23 cellular contexts compared by ENCODE assay signal in the genomic region with DNA sequence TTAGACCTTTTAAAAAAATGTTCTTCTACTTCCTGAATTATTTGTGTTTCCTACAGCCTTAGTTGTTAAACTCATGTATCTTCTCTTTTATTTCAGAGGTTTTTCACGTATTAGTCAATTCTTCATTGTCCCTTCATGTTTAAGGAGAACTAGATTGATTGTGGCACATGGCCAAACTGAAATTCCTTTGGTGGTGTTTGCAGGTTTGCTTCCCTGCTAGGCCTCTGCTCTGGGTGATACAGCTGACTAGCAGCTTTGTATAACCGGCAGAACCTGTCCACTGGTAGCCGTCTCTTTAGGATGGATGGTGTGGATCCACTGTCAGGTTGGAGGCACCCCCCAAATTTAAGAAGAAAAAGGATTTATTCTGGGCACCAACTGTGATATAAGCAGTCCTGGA.
DNase-seq lines count a peak whose midpoint lies in the region; ATAC-seq, FAIRE-seq and TF ChIP-seq lines count a peak whose summit lies in the region.
"Had no signal": no experiment of that assay in that cellular context is flagged by ENCODE, and none has a peak within 500 bp of the region (broad histone marks: within the 10 kb centered on the region; RNA-seq: fewer than 3 reads in every experiment).

No MANE protein-coding gene starts in this region.

- H3K4me2 ChIP-seq in PC-3 (ENCODE audit: low read length), result peak overlapping the region; percentile 19; the same call in 1 of the 2 replicates
- H3K4me2 ChIP-seq: KMS-11 had no signal

- no peaks in the 10 kb centered on the region for H3K79me2 ChIP-seq in PC-3 (ENCODE audit: low read length)

- peaks cover 5% of the 10 kb centered on the region for H3K4me1 Mint-ChIP-seq in type B pancreatic cell (ENCODE audit: unreplicated experiment)
- H3K4me1 Mint-ChIP-seq in stimulated activated naive B cell treated with anti-CD40 and anti-IgM and Interleukin-4, amounts not matched to agents 10 μg/mL and 1 μg/mL and 100 μg/mL, for 72 hours, result peaks cover 4 to 6% of the 10 kb centered on the region in 2 donors

- H3K27me3 Mint-ChIP-seq in type B pancreatic cell, result no peaks in the 10 kb centered on the region
- H3K27me3 Mint-ChIP-seq in stimulated activated naive B cell treated with anti-CD40 and anti-IgM and Interleukin-4, amounts not matched to agents 10 μg/mL and 1 μg/mL and 100 μg/mL, for 72 hours, result no peaks in the 10 kb centered on the region
- H3K27me3 Mint-ChIP-seq: activated naive CD8-positive, alpha-beta T cell treated with anti-CD3 and anti-CD28 coated beads for 36 hours; activated T-helper 17 cell treated with anti-CD3 and anti-CD28 coated beads, Interleukin-2, amount 50 U/mL, for 72 hours had no signal

- H3K9ac ChIP-seq in PC-3 (ENCODE audit: low read length), result no peak overlapping the region
- H3K9ac ChIP-seq: KMS-11 had no signal

- no peaks in the 10 kb centered on the region for H4K20me1 ChIP-seq in PC-3 (ENCODE audit: low read length)

- in situ Hi-C loops in gastrocnemius medialis (cut with MboI; ENCODE audit: low sequenced_read_pairs in 4 of 4), result no loop called here

- TF ChIP-seq POLR2A in gastrocnemius medialis (IDR thresholded peaks at IDR 0.05) (no peak), Peyer's patch (IDR thresholded peaks at IDR 0.05) (no peak)

- H3K4me3 Mint-ChIP-seq in type B pancreatic cell, result peak overlapping the region; percentile 62
- H3K4me3 Mint-ChIP-seq in stimulated activated naive B cell treated with anti-CD40 and anti-IgM and Interleukin-4, amounts not matched to agents 10 μg/mL and 1 μg/mL and 100 μg/mL, for 72 hours, result no peak overlapping the region
- H3K4me3 Mint-ChIP-seq: activated naive CD8-positive, alpha-beta T cell treated with anti-CD3 and anti-CD28 coated beads for 36 hours; activated T-helper 17 cell treated with anti-CD3 and anti-CD28 coated beads, Interleukin-2, amount 50 U/mL, for 72 hours; CD8-positive, alpha-beta T cell had no signal

- H3F3A ChIP-seq in PC-3 (ENCODE audit: low read length, unreplicated experiment), result no peaks in the 10 kb centered on the region

- H3K36me3 ChIP-seq in PC-3 (ENCODE audit: low read depth, low read length), result no peaks in the 10 kb centered on the region
- no peaks in the 10 kb centered on the region for H3K36me3 ChIP-seq in bronchial epithelial cell (ENCODE audit: control insufficient read depth, insufficient read depth, low read length)
- H3K36me3 ChIP-seq in gastrocnemius medialis, result no peaks in the 10 kb centered on the region
- no peaks in the 10 kb centered on the region for H3K36me3 ChIP-seq in Peyer's patch
- H3K36me3 ChIP-seq: gastroesophageal sphincter had no signal

- intact Hi-C loops in PC-3 (cut with micrococcal nuclease) (no loop called here), left colon (cut with DNase I, micrococcal nuclease) (no loop called here), gastrocnemius medialis (cut with DNase I; ENCODE audit: low total_unique reads) (no loop called here)

- no peaks in the 10 kb centered on the region for H3K27me3 ChIP-seq in PC-3 (ENCODE audit: low read length)
- no peaks in the 10 kb centered on the region for H3K27me3 ChIP-seq in bronchial epithelial cell (ENCODE audit: control insufficient read depth, insufficient read depth, low read length)
- no peaks in the 10 kb centered on the region for H3K27me3 ChIP-seq in gastrocnemius medialis
- no peaks in the 10 kb centered on the region for H3K27me3 ChIP-seq in Peyer's patch
- H3K27me3 ChIP-seq: gastroesophageal sphincter had no signal

- H3K36me3 Mint-ChIP-seq in type B pancreatic cell, result peaks cover 58% of the 10 kb centered on the region
- H3K36me3 Mint-ChIP-seq in stimulated activated naive B cell treated with anti-CD40 and anti-IgM and Interleukin-4, amounts not matched to agents 10 μg/mL and 1 μg/mL and 100 μg/mL, for 72 hours, result peaks cover 36 to 55% of the 10 kb centered on the region in 2 donors

- H3K27ac ChIP-seq in PC-3 (ENCODE audit: low read length) (no peak overlapping the region), gastrocnemius medialis (no peak overlapping the region), Peyer's patch (no peak overlapping the region)
- H3K27ac ChIP-seq: gastroesophageal sphincter, HL-60, KMS-11 had no signal

- no peak for FAIRE-seq in bronchial epithelial cell (lab: Jason Lieb, UNC)
- FAIRE-seq: GM12878, small intestine, TTC549 had no signal

- H3K9me3 ChIP-seq in PC-3 (ENCODE audit: low read length) (no peaks in the 10 kb centered on the region), gastrocnemius medialis (no peaks in the 10 kb centered on the region), Peyer's patch (no peaks in the 10 kb centered on the region)
- H3K9me3 ChIP-seq: gastroesophageal sphincter had no signal

- peak; percentile 80 for DNase-seq in PC-3
- peak; percentile 72 for DNase-seq in bronchial epithelial cell (ENCODE audit: low read depth)
- no peak for DNase-seq in left colon
- DNase-seq in type B pancreatic cell (ENCODE audit: extremely low spot score, unreplicated experiment), result no peak
- no peak for DNase-seq in gastrocnemius medialis
- no peak for DNase-seq in stimulated activated naive B cell treated with anti-CD40 and anti-IgM and Interleukin-4, amounts not matched to agents 10 μg/mL and 1 μg/mL and 100 μg/mL, for 72 hours
- DNase-seq in Peyer's patch, result no peak
- DNase-seq: activated CD4-positive, alpha-beta T cell treated with anti-CD3 and anti-CD28 coated beads for 4 hours; activated naive CD8-positive, alpha-beta T cell treated with anti-CD3 and anti-CD28 coated beads for 36 hours; CD8-positive, alpha-beta T cell; erythroblast; left cardiac atrium; NCI-H2029; NCI-H446; small intestine; stimulated activated naive CD4-positive, alpha-beta T cell treated with Interleukin-2 at 50 U/mL for 16 hours; trophoblast cell had no signal

- BruUV-seq in PC-3 (replicated peaks; lab: Mats Ljungman, UMichigan), result no TSS peak

- peaks cover 10% of the 10 kb centered on the region for H3K9me3 Mint-ChIP-seq in type B pancreatic cell
- peaks cover 0 to 6% of the 10 kb centered on the region in 2 donors for H3K9me3 Mint-ChIP-seq in stimulated activated naive B cell treated with anti-CD40 and anti-IgM and Interleukin-4, amounts not matched to agents 10 μg/mL and 1 μg/mL and 100 μg/mL, for 72 hours
- H3K9me3 Mint-ChIP-seq: activated naive CD8-positive, alpha-beta T cell treated with anti-CD3 and anti-CD28 coated beads for 36 hours; activated T-helper 17 cell treated with anti-CD3 and anti-CD28 coated beads, Interleukin-2, amount 50 U/mL, for 72 hours had no signal

- CTCF ChIA-PET in PC-3 (lab: Charles Lee), result interaction anchor here (0.6 kb wide), 1 partner anchor 155 kb away, joined by 3 read pairs; no protein-coding TSS in a partner anchor

- H3K9me2 ChIP-seq in PC-3 (replicated peaks; ENCODE audit: low read length), result no peaks in the 10 kb centered on the region

- POLR2A ChIA-PET in PC-3 (lab: Charles Lee; ENCODE audit: unreplicated experiment), result interaction anchor here (0.6 kb wide), 1 partner anchor 208 kb away, joined by 3 read pairs; no protein-coding TSS in a partner anchor

- ATAC-seq in PC-3, result peak; percentile 35; the same call in 1 of the 2 replicates
- peak; percentile 52 for ATAC-seq in left colon
- ATAC-seq in gastrocnemius medialis, result no peak
- ATAC-seq in stimulated activated naive B cell treated with anti-CD40 and anti-IgM and Interleukin-4, amounts not matched to agents 10 μg/mL and 1 μg/mL and 100 μg/mL, for 72 hours (replicated peaks), result no peak
- ATAC-seq: activated T-helper 17 cell treated with anti-CD3 and anti-CD28 coated beads, Interleukin-2, amount 50 U/mL, for 72 hours; CD8-positive, alpha-beta T cell; gastroesophageal sphincter; GM12878; left cardiac atrium had no signal

- no peak overlapping the region for H2AFZ ChIP-seq in PC-3 (ENCODE audit: low read length)

- H3K27ac Mint-ChIP-seq in type B pancreatic cell, result peak overlapping the region; percentile 81
- H3K27ac Mint-ChIP-seq in stimulated activated naive B cell treated with anti-CD40 and anti-IgM and Interleukin-4, amounts not matched to agents 10 μg/mL and 1 μg/mL and 100 μg/mL, for 72 hours, result no peak overlapping the region
- H3K27ac Mint-ChIP-seq: activated naive CD8-positive, alpha-beta T cell treated with anti-CD3 and anti-CD28 coated beads for 36 hours; activated T-helper 17 cell treated with anti-CD3 and anti-CD28 coated beads, Interleukin-2, amount 50 U/mL, for 72 hours; CD8-positive, alpha-beta T cell had no signal

- no peak for TF ChIP-seq CTCF in PC-3 (conservative IDR thresholded peaks at IDR 0.05; ENCODE audit: low read depth, low read length)
- TF ChIP-seq CTCF in bronchial epithelial cell (IDR thresholded peaks at IDR 0.05; ENCODE audit: insufficient read depth, low read length, severe bottlenecking), result no peak
- no peak for TF ChIP-seq CTCF in type B pancreatic cell (conservative IDR thresholded peaks at IDR 0.05)
- no peak for TF ChIP-seq CTCF in gastrocnemius medialis (IDR thresholded peaks at IDR 0.05 in 4 of 5, conservative IDR thresholded peaks at IDR 0.05 in 1 of 5)
- no peak for TF ChIP-seq CTCF in Peyer's patch (IDR thresholded peaks at IDR 0.05)

- H3K4me1 ChIP-seq in PC-3 (ENCODE audit: insufficient read depth, low read length), result peaks cover 9% of the 10 kb centered on the region
- H3K4me1 ChIP-seq in gastrocnemius medialis, result no peaks in the 10 kb centered on the region
- H3K4me1 ChIP-seq in Peyer's patch, result no peaks in the 10 kb centered on the region
- H3K4me1 ChIP-seq: gastroesophageal sphincter had no signal

- H3K4me3 ChIP-seq in PC-3 (ENCODE audit: low read length) (no peak overlapping the region), bronchial epithelial cell (ENCODE audit: low read depth, low read length) (no peak overlapping the region), gastrocnemius medialis (no peak overlapping the region), Peyer's patch (no peak overlapping the region)
- H3K4me3 ChIP-seq: gastroesophageal sphincter, GM12878 had no signal

Comparison
In these comparisons a context has a peak if more than half of its experiments do, and no peak if none do; other contexts are left out.
1. ATAC-seq: peak in PC-3 (single experiment) and left colon (single experiment); none in gastrocnemius medialis (0 of 2) and stimulated activated naive B cell treated with anti-CD40 and anti-IgM and Interleukin-4, amounts not matched to agents 10 μg/mL and 1 μg/mL and 100 μg/mL, for 72 hours (0 of 2).
2. DNase-seq: peak in PC-3 (single experiment) and bronchial epithelial cell (single experiment); none in left colon (0 of 2), type B pancreatic cell (single experiment), gastrocnemius medialis (0 of 2), stimulated activated naive B cell treated with anti-CD40 and anti-IgM and Interleukin-4, amounts not matched to agents 10 μg/mL and 1 μg/mL and 100 μg/mL, for 72 hours (single experiment) and Peyer's patch (0 of 3).